In the genomic region with DNA sequence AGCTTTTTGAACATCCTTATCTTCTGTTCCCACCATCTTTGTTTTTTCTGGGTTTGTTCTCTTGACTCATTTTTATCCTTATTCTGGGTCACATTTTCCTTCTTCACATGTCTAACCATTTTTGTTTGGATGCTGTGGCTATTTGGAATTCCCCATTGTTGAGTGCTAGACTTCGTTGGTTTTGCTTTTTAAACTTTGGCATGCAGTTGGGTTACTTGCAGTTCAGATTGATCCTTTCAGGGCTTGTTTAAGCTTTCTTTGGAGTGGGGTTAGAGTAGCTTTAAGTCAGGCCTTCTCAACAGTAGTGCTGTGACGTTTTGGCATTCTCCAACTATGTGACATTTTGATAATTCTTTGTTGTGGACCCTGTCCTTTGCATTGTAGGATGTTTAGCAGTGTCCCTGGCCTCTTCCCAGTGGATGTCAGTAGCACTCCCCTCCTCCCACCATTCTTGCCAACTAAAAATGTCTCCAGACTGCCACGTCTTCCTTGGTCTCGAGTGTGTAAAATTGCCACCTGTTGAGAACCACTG, we compare ENCODE assay signal across 10 cellular contexts. TPM values are rescaled to one million over a fixed set of nuclear protein-coding genes. Genes with fewer than 3 reads are reported as not detected.
DNase-seq lines count a peak whose midpoint lies in the region; ATAC-seq, FAIRE-seq and TF ChIP-seq lines count a peak whose summit lies in the region.
"Had no signal": no experiment of that assay in that cellular context is flagged by ENCODE, and none has a peak within 500 bp of the region (broad histone marks: within the 10 kb centered on the region; RNA-seq: fewer than 3 reads in every experiment).

No MANE protein-coding gene starts in this region.

- CTCF ChIA-PET in Caco-2 (lab: Charles Lee) (interaction anchor here (0.8 to 1.9 kb wide), 9 partner anchors 21 to 116 kb away, joined by 3 to 23 read pairs (median 4); a partner anchor contains a TSS), endothelial cell of umbilical vein (lab: Charles Lee) (interaction anchor here (0.7 to 7.0 kb wide), 7 partner anchors 21 to 178 kb away, joined by 3 to 212 read pairs (median 4); a partner anchor contains a TSS)

- H3K4me1 Mint-ChIP-seq in Caco-2 (ENCODE audit: low read depth, unreplicated experiment) (peaks cover 42% of the 10 kb centered on the region), osteocyte (ENCODE audit: unreplicated experiment) (peaks cover 24% of the 10 kb centered on the region)

- peak overlapping the region; percentile 71 for H3K4me2 ChIP-seq in endothelial cell of umbilical vein (ENCODE audit: insufficient read depth, low read length)

- H3K27ac Mint-ChIP-seq in Caco-2 (ENCODE audit: unreplicated experiment) = peak overlapping the region; percentile 92
- H3K27ac Mint-ChIP-seq in osteocyte (ENCODE audit: unreplicated experiment) = peak overlapping the region; percentile 81

- dilution Hi-C loops in endothelial cell of umbilical vein (cut with MboI; ENCODE audit: extremely low pct_ligation_motif_present, low sequenced_read_pairs) = no loop called here

- no peaks in the 10 kb centered on the region for H3K9me3 Mint-ChIP-seq in Caco-2 (ENCODE audit: unreplicated experiment)
- H3K9me3 Mint-ChIP-seq in osteocyte (ENCODE audit: unreplicated experiment) = no peaks in the 10 kb centered on the region

- no peaks in the 10 kb centered on the region for H3K79me2 ChIP-seq in endothelial cell of umbilical vein (ENCODE audit: control insufficient read depth, insufficient read depth, low read length)

- ATAC-seq in GM18861 (IDR thresholded peaks at IDR 0.05; ENCODE audit: unreplicated experiment) (no peak), HG02938 (IDR thresholded peaks at IDR 0.05; ENCODE audit: unreplicated experiment) (no peak), GM18909 (IDR thresholded peaks at IDR 0.05; ENCODE audit: poor library complexity, unreplicated experiment) (no peak)

- H3K36me3 Mint-ChIP-seq in Caco-2 (ENCODE audit: insufficient read depth, unreplicated experiment) (peaks cover 89% of the 10 kb centered on the region), osteocyte (ENCODE audit: unreplicated experiment) (peaks cover 5% of the 10 kb centered on the region)

- H3K27ac ChIP-seq in KOPT-K1 (ENCODE audit: low read depth, low read length, poor library complexity, severe bottlenecking) (peak overlapping the region; percentile 53), endothelial cell of umbilical vein (ENCODE audit: insufficient read depth, low read depth, low read length) (peak overlapping the region; percentile 95)

- H3K36me3 ChIP-seq in Caco-2 (ENCODE audit: control insufficient read depth, insufficient read depth, low read length) (no peaks in the 10 kb centered on the region; the same call in none of the 2 replicates), KOPT-K1 (ENCODE audit: insufficient read depth, low read length) (peaks cover 64% of the 10 kb centered on the region), endothelial cell of umbilical vein (ENCODE audit: control insufficient read depth in 2 of 2, extremely low read depth in 1 of 2, insufficient read depth in 2 of 2, low read length in 2 of 2) (peaks cover 0 to 2% of the 10 kb centered on the region in 2 experiments)

- peak overlapping the region; percentile 63 for H3K9ac ChIP-seq in endothelial cell of umbilical vein (replicated peaks; ENCODE audit: extremely low read depth, insufficient read depth, low read length)

- H3K4me1 ChIP-seq in Caco-2 (peaks cover 65% of the 10 kb centered on the region), endothelial cell of umbilical vein (ENCODE audit: control insufficient read depth, extremely low read depth, insufficient read depth, low read length) (peaks cover 22% of the 10 kb centered on the region)

- H3K9me3 ChIP-seq in Caco-2 = no peaks in the 10 kb centered on the region
- H3K9me3 ChIP-seq in KOPT-K1 (ENCODE audit: insufficient read depth, low read length, poor library complexity, severe bottlenecking) = no peaks in the 10 kb centered on the region
- no peaks in the 10 kb centered on the region for H3K9me3 ChIP-seq in endothelial cell of umbilical vein (replicated peaks; ENCODE audit: control insufficient read depth, insufficient read depth, low read length)

- no peak overlapping the region for H2AFZ ChIP-seq in endothelial cell of umbilical vein (ENCODE audit: low read depth, low read length)

- no TSS peak for BruUV-seq in Caco-2 (replicated peaks; lab: Mats Ljungman, UMichigan)
- no TSS peak for BruUV-seq in endothelial cell of umbilical vein (replicated peaks; lab: Mats Ljungman, UMichigan)

- TF ChIP-seq POLR2A in endothelial cell of umbilical vein (IDR thresholded peaks at IDR 0.05; ENCODE audit: low read depth, low read length) = no peak

- FAIRE-seq in endothelial cell of umbilical vein (lab: Jason Lieb, UNC) = no peak

- H3K27me3 ChIP-seq in Caco-2 (replicated peaks; ENCODE audit: control insufficient read depth, insufficient read depth, low read length) = no peaks in the 10 kb centered on the region
- no peaks in the 10 kb centered on the region for H3K27me3 ChIP-seq in endothelial cell of umbilical vein (ENCODE audit: control insufficient read depth in 2 of 2, insufficient read depth in 2 of 2, low read length in 2 of 2)

- intact Hi-C loops in Caco-2 (cut with micrococcal nuclease; ENCODE audit: unreplicated experiment) = no loop called here
- intact Hi-C loops in endothelial cell of umbilical vein (cut with micrococcal nuclease) = no loop called here

- POLR2A ChIA-PET in Caco-2 (lab: Charles Lee) = interaction anchor here (0.5 to 1.9 kb wide), 5 partner anchors 21 to 267 kb away, joined by 3 to 20 read pairs (median 4); a partner anchor contains a TSS
- POLR2A ChIA-PET in endothelial cell of umbilical vein (lab: Charles Lee) = interaction anchor here (1.3 to 1.5 kb wide), 2 partner anchors 94 to 95 kb away, joined by 3 to 4 read pairs; no protein-coding TSS in a partner anchor

- no peaks in the 10 kb centered on the region for H3K27me3 Mint-ChIP-seq in Caco-2 (ENCODE audit: insufficient read depth, unreplicated experiment)
- H3K27me3 Mint-ChIP-seq in osteocyte (ENCODE audit: unreplicated experiment) = no peaks in the 10 kb centered on the region

- DNase-seq in Caco-2 (no peak), endothelial cell of umbilical vein (ENCODE audit: low read depth, low spot score) (peak; percentile 63), osteocyte (ENCODE audit: extremely low spot score, unreplicated experiment) (no peak), middle frontal gyrus (ENCODE audit: extremely low spot score, low spot score) (no peak)
- DNase-seq: activated gamma-delta T cell, NCI-H748 treated with DMSO at 0.1 percent for 48 hours had no signal

- no peaks in the 10 kb centered on the region for H4K20me1 ChIP-seq in endothelial cell of umbilical vein (replicated peaks; ENCODE audit: control insufficient read depth, extremely low read depth, insufficient read depth, low read length)

- TF ChIP-seq CTCF in Caco-2 (IDR thresholded peaks at IDR 0.05; ENCODE audit: insufficient read depth in 1 of 2, low read depth in 1 of 2, low read length in 1 of 2, severe bottlenecking in 1 of 2, unreplicated experiment in 1 of 2) (no peak), endothelial cell of umbilical vein (IDR thresholded peaks at IDR 0.05; ENCODE audit: extremely low read depth in 1 of 2, insufficient read depth in 1 of 2, low read depth in 1 of 2, low read length in 2 of 2) (no peak), osteocyte (IDR thresholded peaks at IDR 0.05) (no peak)

- H3K4me3 ChIP-seq in Caco-2 (ENCODE audit: low read depth, low read length) (no peak overlapping the region), endothelial cell of umbilical vein (replicated peaks in 1 of 3; ENCODE audit: insufficient read depth in 1 of 3, low read depth in 1 of 3, low read length in 3 of 3) (peak overlapping the region in 1 of 3 experiments; percentile 6)

- H3K4me3 Mint-ChIP-seq in Caco-2 (ENCODE audit: unreplicated experiment) = peak overlapping the region; percentile 63
- no peak overlapping the region for H3K4me3 Mint-ChIP-seq in osteocyte (ENCODE audit: unreplicated experiment)

- H3K9me1 ChIP-seq in endothelial cell of umbilical vein (replicated peaks; ENCODE audit: control insufficient read depth, extremely low read depth, insufficient read depth, low read length) = no peaks in the 10 kb centered on the region

TF ChIP-seq in endothelial cell of umbilical vein, 7 proteins besides CTCF, POLR2A, EP300 and RAD21 (continues in another document):
- TF ChIP-seq JUN (IDR thresholded peaks at IDR 0.05; ENCODE audit: borderline replicate concordance, insufficient read depth, insufficient read length, low read depth) (no peak), EZH2 (IDR thresholded peaks at IDR 0.05; ENCODE audit: borderline replicate concordance, low read depth, low read length, severe bottlenecking) (no peak), MYC (IDR thresholded peaks at IDR 0.05; ENCODE audit: low read depth, low read length) (no peak), POLR2AphosphoS5 (IDR thresholded peaks at IDR 0.05; ENCODE audit: insufficient read depth, low read depth, low read length) (no peak), FOS (IDR thresholded peaks at IDR 0.05; ENCODE audit: borderline replicate concordance, insufficient read depth, low read length) (no peak)
- TF ChIP-seq, protein P1, sequence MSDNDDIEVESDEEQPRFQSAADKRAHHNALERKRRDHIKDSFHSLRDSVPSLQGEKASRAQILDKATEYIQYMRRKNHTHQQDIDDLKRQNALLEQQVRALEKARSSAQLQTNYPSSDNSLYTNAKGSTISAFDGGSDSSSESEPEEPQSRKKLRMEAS (IDR thresholded peaks at IDR 0.05; ENCODE audit: insufficient read depth, insufficient read length) = no peak

RNA-seq across cellular contexts. Expression of a gene that starts 21.1 kb away (rescaled TPM):
- total RNA-seq in Caco-2 (2022) = 156 and 166 TPM in 2 replicates
- 33.8 and 43.4 TPM in 2 replicates for total RNA-seq in endothelial cell of umbilical vein
- 54.6 and 57.9 TPM in 2 replicates for polyA plus RNA-seq in endothelial cell of umbilical vein
- polyA plus RNA-seq in endothelial cell of umbilical vein (2011; cell fraction: cytosol; rRNA removed) = 30.6 and 34.2 TPM in 2 replicates
- polyA plus RNA-seq in endothelial cell of umbilical vein (2011; cell fraction: nucleus; rRNA removed) = 255 and 271 TPM in 2 replicates
- 29.6 and 30.4 TPM in 2 replicates for polyA plus RNA-seq in endothelial cell of umbilical vein (2012)
- polyA minus RNA-seq in endothelial cell of umbilical vein = 52.7 and 66.7 TPM in 2 replicates
- 44.1 TPM for polyA minus RNA-seq in endothelial cell of umbilical vein (2011; cell fraction: cytosol; rRNA and poly(A)+ RNA removed)
- polyA minus RNA-seq in endothelial cell of umbilical vein (2011; cell fraction: nucleus; rRNA and poly(A)+ RNA removed) = 52.5 and 55.0 TPM in 2 replicates
- total RNA-seq in osteocyte = 38.4 and 43.5 TPM in 2 replicates

RNA-seq across cellular contexts. Expression of a gene that starts 21.2 kb away (rescaled TPM):
- total RNA-seq in Caco-2 (2022) (34.0 and 34.2 TPM in 2 replicates), endothelial cell of umbilical vein (22.0 and 22.9 TPM in 2 replicates), osteocyte (14.2 and 18.4 TPM in 2 replicates)
- 7.1 and 8.3 TPM in 2 replicates for polyA plus RNA-seq in endothelial cell of umbilical vein
- 7.5 and 7.8 TPM in 2 replicates for polyA plus RNA-seq in endothelial cell of umbilical vein (2011; cell fraction: cytosol; rRNA removed)
- polyA plus RNA-seq in endothelial cell of umbilical vein (2011; cell fraction: nucleus; rRNA removed) = 22.1 and 25.3 TPM in 2 replicates
- polyA plus RNA-seq in endothelial cell of umbilical vein (2012) = 11.1 and 13.5 TPM in 2 replicates
- 10.5 and 11.7 TPM in 2 replicates for polyA minus RNA-seq in endothelial cell of umbilical vein
- 8.7 TPM for polyA minus RNA-seq in endothelial cell of umbilical vein (2011; cell fraction: cytosol; rRNA and poly(A)+ RNA removed)
- 17.4 and 18.6 TPM in 2 replicates for polyA minus RNA-seq in endothelial cell of umbilical vein (2011; cell fraction: nucleus; rRNA and poly(A)+ RNA removed)
